In genomic region chr20:50930139-50931047, GRCh38 we compare ENCODE assay signal across 8 cellular contexts. TPM values are rescaled to one million over a fixed set of nuclear protein-coding genes. Genes with fewer than 3 reads are reported as not detected.
DNase-seq lines count a peak whose midpoint lies in the region; ATAC-seq and TF ChIP-seq lines count a peak whose summit lies in the region.

No MANE protein-coding gene starts in this region.

- H3K4me1 Mint-ChIP-seq in activated CD8-positive, alpha-beta T cell treated with anti-CD3 and anti-CD28 coated beads, Interleukin-2, amount 10 ng/mL, durations not matched to agents 7 days and 5 days (ENCODE audit: low read depth): peaks cover 47% of the 10 kb centered on the region

- peak overlapping the region; percentile 98 for H3K9ac ChIP-seq in HUES48 (ENCODE audit: low read depth, low read length)

- no peak for TF ChIP-seq CTCF in fibroblast of pulmonary artery (IDR thresholded peaks at IDR 0.05; ENCODE audit: low read length, missing control alignments)
- no peak for TF ChIP-seq CTCF in neutrophil (IDR thresholded peaks at IDR 0.05)

- H3K4me3 Mint-ChIP-seq in activated CD8-positive, alpha-beta T cell treated with anti-CD3 and anti-CD28 coated beads, Interleukin-2, amount 10 ng/mL, durations not matched to agents 7 days and 5 days: peak overlapping the region; percentile 90

- no peaks in the 10 kb centered on the region for H3K9me3 ChIP-seq in HUES48 (ENCODE audit: control insufficient read depth, insufficient read depth, low read length)
- no peaks in the 10 kb centered on the region for H3K9me3 ChIP-seq in neutrophil

- H3K27me3 Mint-ChIP-seq in activated CD8-positive, alpha-beta T cell treated with anti-CD3 and anti-CD28 coated beads, Interleukin-2, amount 10 ng/mL, durations not matched to agents 7 days and 5 days (ENCODE audit: low read depth): no peaks in the 10 kb centered on the region

- CTCF ChIA-PET in activated CD8-positive, alpha-beta T cell treated with anti-CD3 and anti-CD28 coated beads, Interleukin-2, amount 10 ng/mL, durations not matched to agents 7 days and 5 days (lab: Charles Lee): interaction anchor here (0.7 to 14.0 kb wide), 34 partner anchors 8 to 376 kb away, joined by 3 to 407 read pairs (median 6); partner anchors contain the start of genes BCAS4, DPM1 and MOCS3

- DNase-seq in activated effector memory CD4-positive, alpha-beta T cell treated with Interleukin-2 at 50 U/mL for 16 hours: peak; percentile 17
- DNase-seq in activated effector memory CD4-positive, alpha-beta T cell treated with anti-CD3 and anti-CD28 coated beads, Interleukin-2, amount 50 U/mL, for 16 hours: no peak
- peak; percentile 32 for DNase-seq in activated CD8-positive, alpha-beta T cell treated with anti-CD3 and anti-CD28 coated beads, Interleukin-2, amount 10 ng/mL, durations not matched to agents 7 days and 5 days
- DNase-seq in fibroblast of pulmonary artery (ENCODE audit: low read depth) (no peak), UCSD-AML1 (lab: John Stamatoyannopoulos, UW; ENCODE audit: unreplicated experiment) (no peak)

- H3K4me1 ChIP-seq in HUES48 (ENCODE audit: control insufficient read depth, insufficient read depth, low read length) (peaks cover 35% of the 10 kb centered on the region), neutrophil (ENCODE audit: control insufficient read depth in 1 of 2, insufficient read depth in 1 of 2, low read depth in 1 of 2, low read length in 1 of 2) (peaks cover 19 to 46% of the 10 kb centered on the region in 2 experiments)

- POLR2A ChIA-PET in activated CD8-positive, alpha-beta T cell treated with anti-CD3 and anti-CD28 coated beads, Interleukin-2, amount 10 ng/mL, durations not matched to agents 7 days and 5 days (lab: Charles Lee): interaction anchor here (0.7 to 6.7 kb wide), 19 partner anchors 9 to 140 kb away, joined by 3 to 101 read pairs (median 6); partner anchors contain the start of genes BCAS4, DPM1 and MOCS3

- H3K36me3 ChIP-seq in HUES48 (ENCODE audit: control insufficient read depth, insufficient read depth, low read length): peaks cover 78% of the 10 kb centered on the region
- peaks cover 25% of the 10 kb centered on the region for H3K36me3 ChIP-seq in neutrophil

- H3K36me3 Mint-ChIP-seq in activated CD8-positive, alpha-beta T cell treated with anti-CD3 and anti-CD28 coated beads, Interleukin-2, amount 10 ng/mL, durations not matched to agents 7 days and 5 days (ENCODE audit: low read depth): peaks cover 70% of the 10 kb centered on the region

- H3K9me3 Mint-ChIP-seq in activated CD8-positive, alpha-beta T cell treated with anti-CD3 and anti-CD28 coated beads, Interleukin-2, amount 10 ng/mL, durations not matched to agents 7 days and 5 days (ENCODE audit: insufficient read depth): no peaks in the 10 kb centered on the region

- peak; percentile 16 for ATAC-seq in activated CD8-positive, alpha-beta T cell treated with anti-CD3 and anti-CD28 coated beads, Interleukin-2, amount 10 ng/mL, durations not matched to agents 7 days and 5 days
- ATAC-seq in HG03097 (IDR thresholded peaks at IDR 0.05; ENCODE audit: low FRiP score, unreplicated experiment): no peak

- H3K27ac ChIP-seq in HUES48 (ENCODE audit: low read depth, low read length): peak overlapping the region; percentile 96
- H3K27ac ChIP-seq in neutrophil: peak overlapping the region; percentile 94

- H3K27me3 ChIP-seq in HUES48 (ENCODE audit: control insufficient read depth, insufficient read depth, low read length) (no peaks in the 10 kb centered on the region), neutrophil (no peaks in the 10 kb centered on the region)

- H3K4me3 ChIP-seq in HUES48 (ENCODE audit: low read depth, low read length) (peak overlapping the region; percentile 97), fibroblast of pulmonary artery (replicated peaks; ENCODE audit: low read depth, low read length) (peak overlapping the region; percentile 84), neutrophil (ENCODE audit: low read depth in 1 of 2, low read length in 1 of 2) (peak overlapping the region; percentile 79 to 84)

- H3K27ac Mint-ChIP-seq in activated CD8-positive, alpha-beta T cell treated with anti-CD3 and anti-CD28 coated beads, Interleukin-2, amount 10 ng/mL, durations not matched to agents 7 days and 5 days: peak overlapping the region; percentile 97

RNA-seq across cellular contexts. Expression of gene ADNP, which starts 0.8 kb away (rescaled TPM):
- total RNA-seq in activated CD8-positive, alpha-beta T cell treated with anti-CD3 and anti-CD28 coated beads, Interleukin-2, amount 10 ng/mL, durations not matched to agents 7 days and 5 days: 10 to 100 TPM; 62.5 to 67.6 TPM

RNA-seq across cellular contexts. Expression of gene DPM1, which starts 27.9 kb away (rescaled TPM):
- 10 to 100 TPM; 50.6 to 53.0 TPM for total RNA-seq in activated CD8-positive, alpha-beta T cell treated with anti-CD3 and anti-CD28 coated beads, Interleukin-2, amount 10 ng/mL, durations not matched to agents 7 days and 5 days

RNA-seq across cellular contexts. Expression of gene MOCS3, which starts 28.2 kb away (rescaled TPM):
- 1 to 10 TPM; 4.8 to 5.7 TPM for total RNA-seq in activated CD8-positive, alpha-beta T cell treated with anti-CD3 and anti-CD28 coated beads, Interleukin-2, amount 10 ng/mL, durations not matched to agents 7 days and 5 days

Comparison
In these comparisons a context has a peak if more than half of its experiments do, and no peak if none do; other contexts are left out.
1. DNase-seq: peak in activated effector memory CD4-positive, alpha-beta T cell treated with Interleukin-2 at 50 U/mL for 16 hours (single experiment) and activated CD8-positive, alpha-beta T cell treated with anti-CD3 and anti-CD28 coated beads, Interleukin-2, amount 10 ng/mL, durations not matched to agents 7 days and 5 days (single experiment); none in activated effector memory CD4-positive, alpha-beta T cell treated with anti-CD3 and anti-CD28 coated beads, Interleukin-2, amount 50 U/mL, for 16 hours (single experiment), fibroblast of pulmonary artery (single experiment) and UCSD-AML1 (single experiment).
2. Peak in every context shown above with its lines, with median percentiles within 50 percentile points of each other: H3K4me3 ChIP-seq.